ENCODE assay signal across 12 cellular contexts in genomic region chr1:178038372-178038771, GRCh38. TPM values are rescaled to one million over a fixed set of nuclear protein-coding genes. Genes with fewer than 3 reads are reported as not detected.
A peak's percentile ranks its signal among the peaks of the same experiment; 100 is the strongest.
DNase-seq lines count a peak whose midpoint lies in the region; TF ChIP-seq lines count a peak whose summit lies in the region.
"Had no signal": no experiment of that assay in that cellular context is flagged by ENCODE, and none has a peak within 500 bp of the region (broad histone marks: within the 10 kb centered on the region; RNA-seq: fewer than 3 reads in every experiment).

No MANE protein-coding gene starts in this region.

- H3K36me3 ChIP-seq in endodermal cell (ENCODE audit: control insufficient read depth, insufficient read depth, low read length) (no peaks in the 10 kb centered on the region), muscle layer of colon (ENCODE audit: insufficient read depth, low read length) (peaks cover 3% of the 10 kb centered on the region), tibial artery (no peaks in the 10 kb centered on the region)

- H3K27ac ChIP-seq in endodermal cell (ENCODE audit: low read depth, low read length) (no peak overlapping the region), muscle layer of colon (ENCODE audit: low read depth, low read length) (peak overlapping the region; percentile 47), tibial artery (peak overlapping the region; percentile 70 to 78)

- peaks cover 19% of the 10 kb centered on the region for H3K9me3 Mint-ChIP-seq in endodermal cell

- H3K4me1 ChIP-seq in endodermal cell (ENCODE audit: control insufficient read depth, insufficient read depth, low read length) (no peaks in the 10 kb centered on the region), muscle layer of colon (ENCODE audit: insufficient read depth, low read length) (peaks cover 4% of the 10 kb centered on the region), tibial artery (peaks cover 0 to 8% (median 4%) of the 10 kb centered on the region in 4 donors)

- TF ChIP-seq POLR2A in NB4 (IDR thresholded peaks at IDR 0.05; ENCODE audit: extremely low read depth, insufficient read length), result no peak

- intact Hi-C loops in tibial artery (cut with DNase I; ENCODE audit: low total_unique reads), result loop anchor here (10.0 kb wide), 1 partner anchor 466 kb away; no protein-coding TSS in a partner anchor

- peak overlapping the region; percentile 60 for H3K4me3 Mint-ChIP-seq in endodermal cell
- H3K4me3 Mint-ChIP-seq: effector memory CD8-positive, alpha-beta T cell; IgD-negative memory B cell; T-helper 17 cell had no signal

- H3K27ac Mint-ChIP-seq in endodermal cell, result no peak overlapping the region
- H3K27ac Mint-ChIP-seq: effector memory CD8-positive, alpha-beta T cell; IgD-negative memory B cell; T-helper 17 cell had no signal

- H3K4me3 ChIP-seq in NB4 (ENCODE audit: low read depth, low read length), result peak overlapping the region; percentile 19
- H3K4me3 ChIP-seq in endodermal cell (ENCODE audit: low read length), result no peak overlapping the region
- H3K4me3 ChIP-seq in muscle layer of colon (ENCODE audit: low read depth in 1 of 2, low read length in 2 of 2), result peak overlapping the region; percentile 81 to 82
- peak overlapping the region; percentile 61 to 62 for H3K4me3 ChIP-seq in tibial artery

- H3K9me3 ChIP-seq in endodermal cell (ENCODE audit: control insufficient read depth, low read length) (peaks cover 23% of the 10 kb centered on the region), muscle layer of colon (ENCODE audit: low read length) (no peaks in the 10 kb centered on the region), tibial artery (no peaks in the 10 kb centered on the region)

- TF ChIP-seq CTCF in NB4 (IDR thresholded peaks at IDR 0.05; ENCODE audit: low read depth, low read length) (no peak), endodermal cell (conservative IDR thresholded peaks at IDR 0.05) (no peak), tibial artery (IDR thresholded peaks at IDR 0.05) (no peak)

- H3K27me3 ChIP-seq in endodermal cell (ENCODE audit: control insufficient read depth, insufficient read depth, low read length, poor library complexity, severe bottlenecking), result no peaks in the 10 kb centered on the region
- H3K27me3 ChIP-seq in muscle layer of colon (ENCODE audit: control insufficient read depth in 1 of 2, insufficient read depth in 2 of 2, low read length in 2 of 2), result no peaks in the 10 kb centered on the region
- no peaks in the 10 kb centered on the region for H3K27me3 ChIP-seq in tibial artery

- H3K4me1 Mint-ChIP-seq in endodermal cell, result peaks cover 23% of the 10 kb centered on the region
- H3K4me1 Mint-ChIP-seq: T-helper 17 cell had no signal

- DNase-seq in NB4 (ENCODE audit: low read depth), result no peak
- DNase-seq in endodermal cell, result no peak
- DNase-seq in tibial artery, result no peak
- no peak for DNase-seq in NCI-H82 treated with DMSO at 0.1 percent for 48 hours (lab: John Stamatoyannopoulos, UW; ENCODE audit: unreplicated experiment)
- no peak for DNase-seq in T-helper 9 cell
- DNase-seq in SW 1271 (lab: John Stamatoyannopoulos, UW), result no peak
- DNase-seq: activated T-cell treated with anti-CD3 and anti-CD28 coated beads, Interleukin-2, amount 50 U/mL, for 1 hour; effector memory CD8-positive, alpha-beta T cell; GDM1; T-helper 17 cell had no signal

- H3K9ac ChIP-seq in endodermal cell (ENCODE audit: extremely low read depth, low read length, poor library complexity, severe bottlenecking) (no peak overlapping the region), muscle layer of colon (ENCODE audit: low read length) (no peak overlapping the region)

- 95% methylated on average over 7 to 11 of the region's 11 CpGs for WGBS in endodermal cell (ENCODE audit: insufficient coverage in 1 of 2, insufficient read length in 1 of 2), 2 experiments

- no peaks in the 10 kb centered on the region for H3K36me3 Mint-ChIP-seq in endodermal cell (ENCODE audit: low read depth)
- H3K36me3 Mint-ChIP-seq: IgD-negative memory B cell had no signal

- H3K27me3 Mint-ChIP-seq in endodermal cell (ENCODE audit: insufficient read depth), result peaks cover 11% of the 10 kb centered on the region
- H3K27me3 Mint-ChIP-seq: effector memory CD8-positive, alpha-beta T cell; T-helper 17 cell had no signal

RNA-seq across cellular contexts. Expression of gene RASAL2, which starts 55.5 kb away (rescaled TPM):
- 10 to 100 TPM; 21.8 to 22.1 TPM for total RNA-seq in endodermal cell
- 19.7 TPM for polyA plus RNA-seq in endodermal cell (2013, experiment 1 of 2)
- 16.8 TPM for polyA plus RNA-seq in endodermal cell (2013, experiment 2 of 2)
